In genomic region chr4:28523791-28524190, GRCh38 we compare ENCODE assay signal across 22 cellular contexts.
DNase-seq lines count a peak whose midpoint lies in the region; TF ChIP-seq lines count a peak whose summit lies in the region.
"Had no signal": no experiment of that assay in that cellular context is flagged by ENCODE, and none has a peak within 500 bp of the region (broad histone marks: within the 10 kb centered on the region; RNA-seq: fewer than 3 reads in every experiment).

No MANE protein-coding gene starts in this region.

- WGBS in tibial nerve, 2 donors: 72 to 79% methylated on average over 3 of the region's 3 CpGs

- H3K27me3 ChIP-seq in tibial nerve: no peaks in the 10 kb centered on the region
- H3K27me3 ChIP-seq: BE2C had no signal

- no peaks in the 10 kb centered on the region for H3K9me3 ChIP-seq in tibial nerve
- H3K9me3 ChIP-seq: BE2C had no signal

- no peak overlapping the region for H3K27ac ChIP-seq in tibial nerve
- H3K27ac ChIP-seq: 22Rv1 had no signal

- TF ChIP-seq EP300 in tibial nerve (IDR thresholded peaks at IDR 0.05): no peak

- H3K36me3 ChIP-seq in tibial nerve: no peaks in the 10 kb centered on the region
- H3K36me3 ChIP-seq: BE2C had no signal

- no peaks in the 10 kb centered on the region for H3K4me1 ChIP-seq in tibial nerve
- H3K4me1 ChIP-seq: BE2C had no signal

- H3K4me3 ChIP-seq in tibial nerve: no peak overlapping the region
- H3K4me3 ChIP-seq: GM12878, GM23338 had no signal

- TF ChIP-seq CTCF in tibial nerve (IDR thresholded peaks at IDR 0.05): no peak

- no peak for TF ChIP-seq POLR2A in tibial nerve (IDR thresholded peaks at IDR 0.05)

- DNase-seq in DMS 273 (lab: John Stamatoyannopoulos, UW; ENCODE audit: unreplicated experiment) (peak; percentile 0), DMS 273 treated with DMSO at 0.1 percent for 48 hours (lab: John Stamatoyannopoulos, UW) (no peak), COR-L47 (lab: John Stamatoyannopoulos, UW) (peak; percentile 17), NCI-H69 (lab: John Stamatoyannopoulos, UW) (peak; percentile 78), cerebellum (ENCODE audit: low spot score) (peak; percentile 10), NCI-H1436 (lab: John Stamatoyannopoulos, UW) (no peak), tibial nerve (ENCODE audit: low spot score in 2 of 2) (no peak)
- DNase-seq: BE2C; Calu3; CD8-positive, alpha-beta memory T cell; GDM1; H9; Karpas-422; NCI-H1092 treated with DMSO at 0.1 percent for 48 hours; NCI-H1694; NCI-H2029 treated with DMSO at 0.1 percent for 48 hours; NCI-H526 treated with DMSO at 0.1 percent for 48 hours; NK-92 treated with Interleukin-12 subunit alpha and Interleukin-12 subunit beta, amount 100 ng/mL, for 24 hours; PC-3 had no signal

Comparison
In these comparisons a context has a peak if more than half of its experiments do, and no peak if none do; other contexts are left out.
1. DNase-seq: peak in DMS 273 (single experiment), COR-L47 (single experiment), NCI-H69 (single experiment) and cerebellum (single experiment); none in DMS 273 treated with DMSO at 0.1 percent for 48 hours (single experiment), NCI-H1436 (single experiment) and tibial nerve (0 of 2).